In the genomic region with DNA sequence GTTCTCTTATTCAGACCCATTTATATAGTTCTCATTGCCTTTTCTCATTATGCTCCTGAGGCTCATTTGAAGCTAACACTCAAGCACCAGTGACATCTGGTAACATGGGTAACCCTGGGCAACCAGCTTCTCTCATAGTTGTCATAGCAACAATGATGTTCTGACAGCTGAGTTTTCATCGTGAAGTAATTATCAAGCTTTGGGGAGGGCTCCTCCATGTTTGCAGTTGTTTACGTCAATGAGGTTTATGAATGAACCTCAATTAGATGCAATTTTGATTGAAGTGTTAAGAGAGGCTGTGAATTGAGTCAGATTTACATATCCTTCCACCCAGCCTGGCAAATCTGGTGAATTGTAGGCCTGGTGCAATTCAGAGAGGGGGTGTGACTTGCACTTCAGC, we compare ENCODE assay signal across 20 cellular contexts.
DNase-seq lines count a peak whose midpoint lies in the region; ATAC-seq and TF ChIP-seq lines count a peak whose summit lies in the region.
"Had no signal": no experiment of that assay in that cellular context is flagged by ENCODE, and none has a peak within 500 bp of the region (broad histone marks: within the 10 kb centered on the region; RNA-seq: fewer than 3 reads in every experiment).

No MANE protein-coding gene starts in this region.

- H3K27me3 Mint-ChIP-seq in glutamatergic neuron (ENCODE audit: unreplicated experiment): no peaks in the 10 kb centered on the region
- H3K27me3 Mint-ChIP-seq in stimulated activated naive B cell treated with anti-CD40 and anti-IgM and Interleukin-4, amounts not matched to agents 10 μg/mL and 1 μg/mL and 100 μg/mL, for 72 hours: no peaks in the 10 kb centered on the region
- H3K27me3 Mint-ChIP-seq: CD4-positive, CD25-positive, alpha-beta regulatory T cell; natural killer cell treated with Interleukin-12 subunit alpha and Interleukin-12 subunit beta and Interleukin-15 and Interleukin-18, amount 100 ng/mL, for 72 hours; progenitor cell of endocrine pancreas; T-cell had no signal

- H3K4me3 ChIP-seq in BE2C (ENCODE audit: low read depth, low read length) (no peak overlapping the region), testis (no peak overlapping the region), hepatocyte (no peak overlapping the region)
- H3K4me3 ChIP-seq: adrenal gland, suprapubic skin had no signal

- no peaks in the 10 kb centered on the region for H4K20me1 ChIP-seq in hepatocyte (ENCODE audit: insufficient read depth, poor library complexity, severe bottlenecking)

- H3K27ac Mint-ChIP-seq in glutamatergic neuron (ENCODE audit: unreplicated experiment): peak overlapping the region; percentile 43
- no peak overlapping the region for H3K27ac Mint-ChIP-seq in stimulated activated naive B cell treated with anti-CD40 and anti-IgM and Interleukin-4, amounts not matched to agents 10 μg/mL and 1 μg/mL and 100 μg/mL, for 72 hours
- H3K27ac Mint-ChIP-seq: CD4-positive, CD25-positive, alpha-beta regulatory T cell; natural killer cell treated with Interleukin-12 subunit alpha and Interleukin-12 subunit beta and Interleukin-15 and Interleukin-18, amount 100 ng/mL, for 72 hours; progenitor cell of endocrine pancreas; T-cell had no signal

- WGBS in testis, 2 donors: 94 to 95% methylated on average over 2 of the region's 2 CpGs
- 89% methylated on average over 2 of the region's 2 CpGs for WGBS in hepatocyte (ENCODE audit: low lambda C conversion rate, missing lambda C conversion rate)

- H3K27me3 ChIP-seq in BE2C: no peaks in the 10 kb centered on the region
- no peaks in the 10 kb centered on the region for H3K27me3 ChIP-seq in testis
- no peaks in the 10 kb centered on the region for H3K27me3 ChIP-seq in hepatocyte
- H3K27me3 ChIP-seq: adrenal gland, foreskin keratinocyte, suprapubic skin had no signal

- TF ChIP-seq POLR2A in testis (IDR thresholded peaks at IDR 0.05): no peak

- no peaks in the 10 kb centered on the region for H3K9me2 ChIP-seq in hepatocyte (replicated peaks; ENCODE audit: insufficient read depth)

- TF ChIP-seq CTCF in BE2C (IDR thresholded peaks at IDR 0.05; ENCODE audit: low read depth, low read length) (no peak), glutamatergic neuron (IDR thresholded peaks at IDR 0.05; ENCODE audit: partially characterized antibody, unreplicated experiment) (no peak), testis (IDR thresholded peaks at IDR 0.05) (no peak), hepatocyte (IDR thresholded peaks at IDR 0.05; ENCODE audit: poor library complexity) (no peak)

- intact Hi-C loops in testis (cut with DNase I; ENCODE audit: low total_unique reads): no loop called here

- H3K27ac ChIP-seq in testis (no peak overlapping the region), hepatocyte (no peak overlapping the region)
- H3K27ac ChIP-seq: adrenal gland, epithelial cell of prostate, foreskin keratinocyte, suprapubic skin had no signal

- H3K9me3 ChIP-seq in BE2C (no peaks in the 10 kb centered on the region; the same call in 1 of the 2 replicates), testis (no peaks in the 10 kb centered on the region), hepatocyte (ENCODE audit: low read depth) (no peaks in the 10 kb centered on the region)
- H3K9me3 ChIP-seq: adrenal gland, suprapubic skin had no signal

- DNase-seq in BE2C: peak; percentile 26
- peak; percentile 21 for DNase-seq in NAMALWA (ENCODE audit: low spot score)
- peak; percentile 96 for DNase-seq in NCI-H2171 treated with DMSO at 0.1 percent for 48 hours (lab: John Stamatoyannopoulos, UW)
- no peak for DNase-seq in glutamatergic neuron
- DNase-seq in testis: no peak
- DNase-seq in hepatocyte (ENCODE audit: low spot score): no peak
- DNase-seq in stimulated activated naive B cell treated with anti-CD40 and anti-IgM and Interleukin-4, amounts not matched to agents 10 μg/mL and 1 μg/mL and 100 μg/mL, for 72 hours: no peak
- DNase-seq: activated CD4-positive, alpha-beta T cell treated with anti-CD3 and anti-CD28 coated beads, Interleukin-2, amount 50 U/mL, for 1 hour; activated gamma-delta T cell; CD4-positive, CD25-positive, alpha-beta regulatory T cell; dermis blood vessel endothelial cell; foreskin keratinocyte; HCEC 1CT; T-cell had no signal

- no peaks in the 10 kb centered on the region for H3K4me1 ChIP-seq in BE2C
- H3K4me1 ChIP-seq in testis: no peaks in the 10 kb centered on the region
- H3K4me1 ChIP-seq in hepatocyte (ENCODE audit: insufficient read depth): no peaks in the 10 kb centered on the region
- H3K4me1 ChIP-seq: adrenal gland, foreskin keratinocyte, suprapubic skin had no signal

- H3K36me3 ChIP-seq in BE2C (no peaks in the 10 kb centered on the region), testis (ENCODE audit: low read depth, missing control alignments) (no peaks in the 10 kb centered on the region), hepatocyte (replicated peaks; ENCODE audit: insufficient read depth, low read depth) (no peaks in the 10 kb centered on the region)
- H3K36me3 ChIP-seq: adrenal gland, suprapubic skin had no signal

- H3K4me1 Mint-ChIP-seq in glutamatergic neuron (ENCODE audit: low read depth, unreplicated experiment): no peaks in the 10 kb centered on the region
- no peaks in the 10 kb centered on the region for H3K4me1 Mint-ChIP-seq in stimulated activated naive B cell treated with anti-CD40 and anti-IgM and Interleukin-4, amounts not matched to agents 10 μg/mL and 1 μg/mL and 100 μg/mL, for 72 hours
- H3K4me1 Mint-ChIP-seq: CD4-positive, CD25-positive, alpha-beta regulatory T cell; T-cell had no signal

- no peaks in the 10 kb centered on the region for H3K79me2 ChIP-seq in hepatocyte

- H3K9me3 Mint-ChIP-seq in glutamatergic neuron (ENCODE audit: unreplicated experiment): no peaks in the 10 kb centered on the region
- peaks cover 5 to 6% of the 10 kb centered on the region in 2 donors for H3K9me3 Mint-ChIP-seq in stimulated activated naive B cell treated with anti-CD40 and anti-IgM and Interleukin-4, amounts not matched to agents 10 μg/mL and 1 μg/mL and 100 μg/mL, for 72 hours
- H3K9me3 Mint-ChIP-seq: natural killer cell treated with Interleukin-12 subunit alpha and Interleukin-12 subunit beta and Interleukin-15 and Interleukin-18, amount 100 ng/mL, for 72 hours had no signal

- no peaks in the 10 kb centered on the region for H3K36me3 Mint-ChIP-seq in glutamatergic neuron (ENCODE audit: unreplicated experiment)
- H3K36me3 Mint-ChIP-seq in stimulated activated naive B cell treated with anti-CD40 and anti-IgM and Interleukin-4, amounts not matched to agents 10 μg/mL and 1 μg/mL and 100 μg/mL, for 72 hours: peaks cover 3 to 9% of the 10 kb centered on the region in 2 donors
- H3K36me3 Mint-ChIP-seq: natural killer cell treated with Interleukin-12 subunit alpha and Interleukin-12 subunit beta and Interleukin-15 and Interleukin-18, amount 100 ng/mL, for 72 hours had no signal

- no peak overlapping the region for H3K4me2 ChIP-seq in hepatocyte

- H2AFZ ChIP-seq in hepatocyte: no peak overlapping the region

- H3K4me3 Mint-ChIP-seq in glutamatergic neuron (ENCODE audit: unreplicated experiment): no peak overlapping the region
- H3K4me3 Mint-ChIP-seq in stimulated activated naive B cell treated with anti-CD40 and anti-IgM and Interleukin-4, amounts not matched to agents 10 μg/mL and 1 μg/mL and 100 μg/mL, for 72 hours: no peak overlapping the region
- H3K4me3 Mint-ChIP-seq: CD4-positive, CD25-positive, alpha-beta regulatory T cell; natural killer cell treated with Interleukin-12 subunit alpha and Interleukin-12 subunit beta and Interleukin-15 and Interleukin-18, amount 100 ng/mL, for 72 hours; T-cell had no signal

- ATAC-seq in GM21825 (IDR thresholded peaks at IDR 0.05; ENCODE audit: unreplicated experiment): no peak
- ATAC-seq in stimulated activated naive B cell treated with anti-CD40 and anti-IgM and Interleukin-4, amounts not matched to agents 10 μg/mL and 1 μg/mL and 100 μg/mL, for 72 hours (replicated peaks): no peak
- ATAC-seq: foreskin keratinocyte; natural killer cell treated with Interleukin-12 subunit alpha and Interleukin-12 subunit beta and Interleukin-15 and Interleukin-18, amount 100 ng/mL, for 72 hours; T-cell had no signal

Comparison
In these comparisons a context has a peak if more than half of its experiments do, and no peak if none do; other contexts are left out.
1. DNase-seq: peak in BE2C (single experiment), NAMALWA (single experiment) and NCI-H2171 treated with DMSO at 0.1 percent for 48 hours (single experiment); none in glutamatergic neuron (single experiment), testis (single experiment), hepatocyte (single experiment) and stimulated activated naive B cell treated with anti-CD40 and anti-IgM and Interleukin-4, amounts not matched to agents 10 μg/mL and 1 μg/mL and 100 μg/mL, for 72 hours (single experiment).